In genomic region chr1:219374636-219375035, GRCh38 we compare ENCODE assay signal across 26 cellular contexts.
"Had no signal": no experiment of that assay in that cellular context is flagged by ENCODE, and none has a peak within 500 bp of the region (broad histone marks: within the 10 kb centered on the region; RNA-seq: fewer than 3 reads in every experiment).

No MANE protein-coding gene starts in this region.

- ATAC-seq: activated CD8-positive, alpha-beta T cell treated with anti-CD3 and anti-CD28 coated beads for 36 hours; activated naive CD4-positive, alpha-beta T cell treated with anti-CD3 and anti-CD28 coated beads, Interleukin-2, amount 50 U/mL, for 72 hours; activated T-cell treated with anti-CD3 and anti-CD28 coated beads, Interleukin-2, amount 50 U/mL, for 4 hours; gastroesophageal sphincter; left colon; natural killer cell; right lobe of liver; stimulated activated naive CD8-positive, alpha-beta T cell treated with anti-CD3 and anti-CD28 coated beads, Interleukin-15, Interleukin-2, amounts not matched to agents 100 U/mL and 50 U/mL, for 24 hours had no signal

- H2AFZ ChIP-seq: hepatocyte had no signal

- H3K4me1 ChIP-seq: esophagus squamous epithelium, gastroesophageal sphincter, right lobe of liver, upper lobe of left lung, vagina had no signal

- H3K27ac Mint-ChIP-seq: activated CD4-positive, alpha-beta T cell treated with anti-CD3 and anti-CD28 coated beads, Interleukin-2, amount 10 ng/mL, durations not matched to agents 7 days and 5 days; activated CD8-positive, alpha-beta T cell treated with anti-CD3 and anti-CD28 coated beads for 36 hours; activated naive CD4-positive, alpha-beta T cell treated with anti-CD3 and anti-CD28 coated beads, Interleukin-2, amount 50 U/mL, for 72 hours; activated T-helper 2 cell treated with anti-CD3 and anti-CD28 coated beads, Interferon-gamma antibody, Interleukin-2, Interleukin-4, amounts not matched to agents 10 μg/mL and 5 μg/mL and 100 μg/mL, durations not matched to agents 14 hours and 24 hours and 36 hours; immature natural killer cell; memory B cell; natural killer cell; progenitor cell of endocrine pancreas had no signal

- H3K4me1 Mint-ChIP-seq: activated CD4-positive, alpha-beta T cell treated with anti-CD3 and anti-CD28 coated beads, Interleukin-2, amount 10 ng/mL, durations not matched to agents 7 days and 5 days; immature natural killer cell; memory B cell; natural killer cell had no signal

- H3K36me3 ChIP-seq: esophagus squamous epithelium, gastroesophageal sphincter, neutrophil, right lobe of liver, upper lobe of left lung, vagina had no signal

- H3K27ac ChIP-seq: esophagus squamous epithelium, gastroesophageal sphincter, neutrophil, right lobe of liver, upper lobe of left lung, vagina had no signal

- H3K9me3 Mint-ChIP-seq: activated CD4-positive, alpha-beta T cell treated with anti-CD3 and anti-CD28 coated beads, Interleukin-2, amount 10 ng/mL, durations not matched to agents 7 days and 5 days; activated CD8-positive, alpha-beta T cell treated with anti-CD3 and anti-CD28 coated beads for 36 hours; activated naive CD4-positive, alpha-beta T cell treated with anti-CD3 and anti-CD28 coated beads, Interleukin-2, amount 50 U/mL, for 72 hours; activated T-cell treated with anti-CD3 and anti-CD28 coated beads, Interleukin-2, amount 50 U/mL, for 4 hours; activated T-helper 2 cell treated with anti-CD3 and anti-CD28 coated beads, Interferon-gamma antibody, Interleukin-2, Interleukin-4, amounts not matched to agents 10 μg/mL and 5 μg/mL and 100 μg/mL, durations not matched to agents 14 hours and 24 hours and 36 hours; memory B cell had no signal

- H3K4me3 Mint-ChIP-seq: activated CD4-positive, alpha-beta T cell treated with anti-CD3 and anti-CD28 coated beads, Interleukin-2, amount 10 ng/mL, durations not matched to agents 7 days and 5 days; activated CD8-positive, alpha-beta T cell treated with anti-CD3 and anti-CD28 coated beads for 36 hours; activated T-cell treated with anti-CD3 and anti-CD28 coated beads, Interleukin-2, amount 50 U/mL, for 4 hours; immature natural killer cell; memory B cell; natural killer cell had no signal

- H3K79me2 ChIP-seq: hepatocyte had no signal

- H3K4me3 ChIP-seq: esophagus squamous epithelium, gastroesophageal sphincter, hepatocyte, right lobe of liver, upper lobe of left lung, vagina had no signal

- H3K36me3 Mint-ChIP-seq: activated naive CD4-positive, alpha-beta T cell treated with anti-CD3 and anti-CD28 coated beads, Interleukin-2, amount 50 U/mL, for 72 hours; immature natural killer cell; memory B cell; natural killer cell had no signal

- H3K27me3 Mint-ChIP-seq: activated CD4-positive, alpha-beta T cell treated with anti-CD3 and anti-CD28 coated beads, Interleukin-2, amount 10 ng/mL, durations not matched to agents 7 days and 5 days; activated CD8-positive, alpha-beta T cell treated with anti-CD3 and anti-CD28 coated beads for 36 hours; memory B cell; progenitor cell of endocrine pancreas had no signal

- H3K9me3 ChIP-seq: esophagus squamous epithelium, gastroesophageal sphincter, neutrophil, right lobe of liver, upper lobe of left lung, vagina had no signal

- DNase-seq: activated CD4-positive, alpha-beta T cell treated with anti-CD3 and anti-CD28 coated beads for 1 hour; activated CD4-positive, alpha-beta T cell treated with anti-CD3 and anti-CD28 coated beads, Interleukin-2, amount 10 ng/mL, durations not matched to agents 7 days and 5 days; activated CD8-positive, alpha-beta T cell treated with anti-CD3 and anti-CD28 coated beads for 36 hours; activated T-cell treated with anti-CD3 and anti-CD28 coated beads, Interleukin-2, amount 50 U/mL, for 4 hours; dermis blood vessel endothelial cell; effector CD4-positive, alpha-beta T cell; esophagus squamous epithelium; immature natural killer cell; kidney; left colon; natural killer cell; right lobe of liver; stimulated activated CD4-positive, alpha-beta T cell treated with anti-CD3 and anti-CD28 coated beads, Interleukin-2, amount 100 ng/mL, for 48 hours; stimulated activated naive CD8-positive, alpha-beta T cell treated with anti-CD3 and anti-CD28 coated beads, Interleukin-15, Interleukin-2, amounts not matched to agents 100 U/mL and 50 U/mL, for 24 hours; T-helper 1 cell; T-helper 9 cell had no signal

- FAIRE-seq: colon, kidney had no signal

- H3K4me2 ChIP-seq: hepatocyte had no signal

- H3K27me3 ChIP-seq: esophagus squamous epithelium, gastroesophageal sphincter, hepatocyte, neutrophil, right lobe of liver, upper lobe of left lung, vagina had no signal
